In genomic region chrY:13729517-13729916, GRCh38 we compare ENCODE assay signal across 18 cellular contexts. TPM values are rescaled to one million over a fixed set of nuclear protein-coding genes. Genes with fewer than 3 reads are reported as not detected.
DNase-seq lines count a peak whose midpoint lies in the region; ATAC-seq, FAIRE-seq and TF ChIP-seq lines count a peak whose summit lies in the region.
"Had no signal": no experiment of that assay in that cellular context is flagged by ENCODE, and none has a peak within 500 bp of the region (broad histone marks: within the 10 kb centered on the region; RNA-seq: fewer than 3 reads in every experiment).

No MANE protein-coding gene starts in this region.

- no peaks in the 10 kb centered on the region for H3K4me1 ChIP-seq in HCT116 (ENCODE audit: control insufficient read depth in 1 of 2, insufficient read depth in 2 of 2, low read length in 2 of 2)
- no peaks in the 10 kb centered on the region for H3K4me1 ChIP-seq in mesenchymal stem cell (ENCODE audit: control insufficient read depth, insufficient read depth, low read depth, low read length)
- H3K4me1 ChIP-seq: sigmoid colon had no signal

- H3K4ac ChIP-seq in mesenchymal stem cell (ENCODE audit: low read depth in 1 of 2, low read length in 2 of 2), result no peak overlapping the region

- H3K14ac ChIP-seq in mesenchymal stem cell (ENCODE audit: low read length in 2 of 2), result no peak overlapping the region

- H4K91ac ChIP-seq in mesenchymal stem cell (ENCODE audit: low read length), result no peak overlapping the region

- H3K27me3 ChIP-seq in HCT116 (ENCODE audit: insufficient read depth, low read length) (no peaks in the 10 kb centered on the region), bronchial epithelial cell (ENCODE audit: control insufficient read depth, insufficient read depth, low read length) (no peaks in the 10 kb centered on the region), mesenchymal stem cell (ENCODE audit: control insufficient read depth in 1 of 2, insufficient read depth in 1 of 2, low read length in 2 of 2) (no peaks in the 10 kb centered on the region)
- H3K27me3 ChIP-seq: sigmoid colon had no signal

- no peak overlapping the region for H4K8ac ChIP-seq in mesenchymal stem cell (ENCODE audit: low read length)

- H3K9ac ChIP-seq in HCT116 (ENCODE audit: low read length), result no peak overlapping the region
- no peak overlapping the region for H3K9ac ChIP-seq in mesenchymal stem cell (ENCODE audit: low read length)
- H3K9ac ChIP-seq: SK-N-SH had no signal

- no peaks in the 10 kb centered on the region for H3K79me1 ChIP-seq in mesenchymal stem cell (replicated peaks; ENCODE audit: low read length, poor library complexity, severe bottlenecking)

- H2AFZ ChIP-seq in HCT116 (ENCODE audit: low read depth, low read length, poor library complexity, severe bottlenecking) (no peak overlapping the region), mesenchymal stem cell (ENCODE audit: low read depth, low read length) (no peak overlapping the region)

- no peak overlapping the region for H3K18ac ChIP-seq in mesenchymal stem cell (ENCODE audit: low read depth in 1 of 2, low read length in 2 of 2)

- POLR2A ChIA-PET in HCT116 (lab: Charles Lee), result no interaction called here

- no peak overlapping the region for H3K4me2 ChIP-seq in HCT116 (ENCODE audit: low read length)
- H3K4me2 ChIP-seq in mesenchymal stem cell (ENCODE audit: low read length, poor library complexity, severe bottlenecking), result no peak overlapping the region
- H3K4me2 ChIP-seq: SK-N-SH had no signal

- WGBS in mesenchymal stem cell, result 75% methylated on average over 6 of the region's 6 CpGs

- no peak for TF ChIP-seq CTCF in HCT116 (IDR thresholded peaks at IDR 0.05 in 2 of 3, conservative IDR thresholded peaks at IDR 0.05 in 1 of 3; ENCODE audit: borderline replicate concordance in 1 of 3, insufficient read depth in 1 of 3, low read depth in 2 of 3, low read length in 2 of 3)
- TF ChIP-seq CTCF in bronchial epithelial cell (IDR thresholded peaks at IDR 0.05; ENCODE audit: insufficient read depth, low read length, severe bottlenecking), result peak; percentile 48

- H3K23ac ChIP-seq in mesenchymal stem cell (ENCODE audit: low read length in 2 of 2), result no peak overlapping the region

- H3K36me3 ChIP-seq in HCT116 (ENCODE audit: control insufficient read depth in 1 of 2, insufficient read depth in 2 of 2, low read length in 2 of 2), result no peaks in the 10 kb centered on the region
- no peaks in the 10 kb centered on the region for H3K36me3 ChIP-seq in bronchial epithelial cell (ENCODE audit: control insufficient read depth, insufficient read depth, low read length)
- no peaks in the 10 kb centered on the region for H3K36me3 ChIP-seq in mesenchymal stem cell (ENCODE audit: control insufficient read depth in 1 of 2, insufficient read depth in 2 of 2, low read depth in 1 of 2, low read length in 2 of 2)
- H3K36me3 ChIP-seq: sigmoid colon had no signal

- RAD21 ChIA-PET in HCT116 (lab: Charles Lee; ENCODE audit: low non-redundant PET in 1 of 2, low total read pairs in 2 of 2, uncharacterized antibody in 2 of 2, unreplicated experiment in 2 of 2), result no interaction called here

- no peaks in the 10 kb centered on the region for H4K20me1 ChIP-seq in HCT116 (ENCODE audit: insufficient read depth)

- no peak for TF ChIP-seq POLR2A in HCT116 (IDR thresholded peaks at IDR 0.05; ENCODE audit: borderline replicate concordance, extremely low read depth, insufficient read depth, insufficient read length)

- no peak overlapping the region for H2BK12ac ChIP-seq in mesenchymal stem cell (ENCODE audit: low read length in 2 of 2)

- no peak overlapping the region for H2AK5ac ChIP-seq in mesenchymal stem cell (ENCODE audit: low read length, severe bottlenecking)

- H3K27ac ChIP-seq in HCT116 (ENCODE audit: low read depth, low read length) (no peak overlapping the region), mesenchymal stem cell (ENCODE audit: low read length, poor library complexity, severe bottlenecking) (no peak overlapping the region)
- H3K27ac ChIP-seq: sigmoid colon had no signal

- BruUV-seq in HCT116 (replicated peaks; lab: Mats Ljungman, UMichigan), result no TSS peak

- H3K4me3 ChIP-seq in HCT116 (replicated peaks in 1 of 2; ENCODE audit: low read depth in 1 of 2, low read length in 2 of 2) (no peak overlapping the region), bronchial epithelial cell (ENCODE audit: low read depth, low read length) (no peak overlapping the region), mesenchymal stem cell (ENCODE audit: insufficient read depth in 1 of 2, low read depth in 1 of 2, low read length in 2 of 2) (no peak overlapping the region)
- H3K4me3 ChIP-seq: sigmoid colon had no signal

- CTCF ChIA-PET in HCT116 (lab: Charles Lee), result no interaction called here

- intact Hi-C loops in HCT116 (cut with micrococcal nuclease), result no loop called here

- no peak for FAIRE-seq in bronchial epithelial cell (lab: Jason Lieb, UNC)
- FAIRE-seq: GM12892, TTC549 had no signal

- DNase-seq in EH (ENCODE audit: low read depth) (peak; percentile 5), HCT116 (ENCODE audit: low read depth, low spot score) (no peak), bronchial epithelial cell (ENCODE audit: low read depth) (peak; percentile 29), mesenchymal stem cell (peak; percentile 9), globus pallidus (ENCODE audit: low spot score) (no peak)
- DNase-seq: activated gamma-delta T cell; CD4-positive, CD25-positive, alpha-beta regulatory T cell; NCI-H1092 treated with DMSO at 0.1 percent for 48 hours; NCI-H226; sigmoid colon; SK-N-SH; stimulated activated CD4-positive, alpha-beta T cell treated with anti-CD3 and anti-CD28 coated beads, Interleukin-4, amount 100 ng/mL, for 1 hour had no signal

- no peaks in the 10 kb centered on the region for H3K79me2 ChIP-seq in HCT116 (ENCODE audit: insufficient read depth, low read length)

- TF ChIP-seq RAD21 in HCT116 (IDR thresholded peaks at IDR 0.05; ENCODE audit: low read depth), result peak; percentile 23; the same call in 1 of the 2 replicates

- H3K9me3 ChIP-seq in HCT116 (ENCODE audit: control insufficient read depth in 1 of 2, insufficient read depth in 1 of 2, low read depth in 1 of 2, low read length in 2 of 2) (no peaks in the 10 kb centered on the region), mesenchymal stem cell (ENCODE audit: control insufficient read depth, low read length) (no peaks in the 10 kb centered on the region)
- H3K9me3 ChIP-seq: sigmoid colon, SK-N-SH had no signal

- H2BK15ac ChIP-seq in mesenchymal stem cell (ENCODE audit: low read depth, poor library complexity, severe bottlenecking), result no peak overlapping the region

- ATAC-seq in HCT116 (no peak), GM18873 (IDR thresholded peaks at IDR 0.05; ENCODE audit: low FRiP score, unreplicated experiment) (no peak), GM18870 (IDR thresholded peaks at IDR 0.05; ENCODE audit: unreplicated experiment) (no peak)
- ATAC-seq: esophagus mucosa had no signal

- H2BK120ac ChIP-seq in mesenchymal stem cell (ENCODE audit: low read depth, low read length), result no peak overlapping the region

- no peaks in the 10 kb centered on the region for H3K9me2 ChIP-seq in HCT116 (ENCODE audit: insufficient read depth)
- H3K9me2 ChIP-seq: SK-N-SH had no signal

- H2BK5ac ChIP-seq in mesenchymal stem cell (ENCODE audit: low read depth, low read length, poor library complexity, severe bottlenecking), result no peak overlapping the region

TF ChIP-seq in HCT116, 20 proteins besides CTCF, POLR2A, EP300 and RAD21:
- TF ChIP-seq EZH2 (IDR thresholded peaks at IDR 0.05), result no peak
- no peak for TF ChIP-seq SIN3A (IDR thresholded peaks at IDR 0.05; ENCODE audit: low read depth)
- TF ChIP-seq EZH2phosphoT487 (IDR thresholded peaks at IDR 0.05; ENCODE audit: borderline replicate concordance), result no peak
- no peak for TF ChIP-seq FOSL1 (IDR thresholded peaks at IDR 0.05; ENCODE audit: low read depth)

RNA-seq across cellular contexts. Expression of gene TMSB4Y, which starts 25.8 kb away (rescaled TPM):
- total RNA-seq in HCT116 (2021; ENCODE audit: unreplicated experiment) (0.76 TPM), bronchial epithelial cell (0.53 TPM in 1 of 2 replicates, not detected in the other)
- polyA plus RNA-seq in HCT116 (2012), result 0.25 and 0.29 TPM in 2 replicates
- polyA plus RNA-seq in mesenchymal stem cell (2013, experiment 1 of 2), result 0.46 TPM
- 0.40 TPM for polyA plus RNA-seq in mesenchymal stem cell (2013, experiment 2 of 2)
- total RNA-seq: CD4-positive, CD25-positive, alpha-beta regulatory T cell; Daoy; esophagus mucosa had no signal
- polyA plus RNA-seq: SK-N-SH had no signal

Comparison
In these comparisons a context has a peak if more than half of its experiments do, and no peak if none do; other contexts are left out.
1. DNase-seq: peak in EH (single experiment), bronchial epithelial cell (single experiment) and mesenchymal stem cell (single experiment); none in HCT116 (single experiment) and globus pallidus (single experiment).